8 cellular contexts compared by ENCODE assay signal in genomic region chr9:35660966-35661413, GRCh38. TPM values are rescaled to one million over a fixed set of nuclear protein-coding genes. Genes with fewer than 3 reads are reported as not detected.
A peak's percentile ranks its signal among the peaks of the same experiment; 100 is the strongest.
DNase-seq lines count a peak whose midpoint lies in the region; ATAC-seq and TF ChIP-seq lines count a peak whose summit lies in the region.

No MANE protein-coding gene starts in this region.

- peak overlapping the region; percentile 33 for H3K27ac ChIP-seq in HCT116 (ENCODE audit: low read depth, low read length)

- CTCF ChIA-PET in HCT116 (lab: Charles Lee): interaction anchor here (0.8 to 3.2 kb wide), 12 partner anchors 9 to 221 kb away, joined by 3 to 33 read pairs (median 4); partner anchors contain the start of genes CREB3, GBA2, HINT2 and RGP1
- CTCF ChIA-PET in MCF 10A (lab: Yijun Ruan, JAX): interaction anchor here (0.5 to 11.0 kb wide), 13 partner anchors 10 to 962 kb away, joined by 3 to 119 read pairs (median 5); partner anchors contain the start of genes CREB3 and TLN1

- H2AFZ ChIP-seq in HCT116 (ENCODE audit: low read depth, low read length, poor library complexity, severe bottlenecking): no peak overlapping the region

- H3K9ac ChIP-seq in HCT116 (ENCODE audit: low read length): no peak overlapping the region

- peaks cover 36% of the 10 kb centered on the region for H3K36me3 Mint-ChIP-seq in MCF 10A (ENCODE audit: insufficient read depth, unreplicated experiment)

- H3K4me1 ChIP-seq in HCT116 (ENCODE audit: control insufficient read depth in 1 of 2, insufficient read depth in 2 of 2, low read length in 2 of 2): peaks cover 22 to 62% of the 10 kb centered on the region in 2 experiments; a peak in 3 of 4 replicates

- DNase-seq in AG09319 (ENCODE audit: extremely low read depth, low read depth) (no peak), HCT116 (ENCODE audit: low read depth, low spot score) (peak; percentile 33), MCF 10A (ENCODE audit: unreplicated experiment) (peak; percentile 51), midbrain (lab: John Stamatoyannopoulos, UW) (peak; percentile 7), NCI-H1417 (lab: John Stamatoyannopoulos, UW) (no peak), RPMI8226 (no peak), glomerular visceral epithelial cell (ENCODE audit: extremely low spot score) (no peak)
- no peak for DNase-seq in activated naive CD4-positive, alpha-beta T cell (lab: John Stamatoyannopoulos, UW)

- TF ChIP-seq CTCF in AG09319 (IDR thresholded peaks at IDR 0.05; ENCODE audit: low read depth, low read length) (peak; percentile 65), HCT116 (IDR thresholded peaks at IDR 0.05 in 2 of 3, conservative IDR thresholded peaks at IDR 0.05 in 1 of 3; ENCODE audit: borderline replicate concordance in 1 of 3, insufficient read depth in 1 of 3, low read depth in 2 of 3, low read length in 2 of 3) (peak in 2 of 3 experiments; percentile 48; a peak in 4 of 6 replicates), MCF 10A (IDR thresholded peaks at IDR 0.05; ENCODE audit: unreplicated experiment) (peak; percentile 19)

- H3K27me3 ChIP-seq in HCT116 (ENCODE audit: insufficient read depth, low read length): no peaks in the 10 kb centered on the region

- no peaks in the 10 kb centered on the region for H3K9me3 Mint-ChIP-seq in MCF 10A (ENCODE audit: unreplicated experiment)

- no peak overlapping the region for H3K27ac Mint-ChIP-seq in MCF 10A (ENCODE audit: low read depth, unreplicated experiment)

- intact Hi-C loops in HCT116 (cut with micrococcal nuclease): no loop called here
- intact Hi-C loops in MCF 10A (cut with micrococcal nuclease): no loop called here

- POLR2A ChIA-PET in HCT116 (lab: Charles Lee) (interaction anchor here (1.5 to 1.6 kb wide), 2 partner anchors 57 to 71 kb away, joined by 4 to 10 read pairs; partner anchors contain the start of genes CREB3 and TLN1), MCF 10A (lab: Yijun Ruan, JAX) (interaction anchor here (0.8 to 2.6 kb wide), 7 partner anchors 15 to 71 kb away, joined by 3 to 16 read pairs (median 6); partner anchors contain the start of genes CREB3, TLN1 and TPM2)

- H3K4me3 ChIP-seq in HCT116 (replicated peaks in 1 of 2; ENCODE audit: low read depth in 1 of 2, low read length in 2 of 2): no peak overlapping the region

- no peaks in the 10 kb centered on the region for H3K9me3 ChIP-seq in HCT116 (ENCODE audit: control insufficient read depth in 1 of 2, insufficient read depth in 1 of 2, low read depth in 1 of 2, low read length in 2 of 2)

- no peak for ATAC-seq in HCT116

- RAD21 ChIA-PET in HCT116 (lab: Charles Lee; ENCODE audit: low non-redundant PET in 1 of 2, low total read pairs in 2 of 2, uncharacterized antibody in 2 of 2, unreplicated experiment in 2 of 2): interaction anchor here in 1 of 2 experiments (1.3 kb wide), 1 partner anchor 36 kb away, joined by 3 read pairs; no protein-coding TSS in a partner anchor

- no peaks in the 10 kb centered on the region for H4K20me1 ChIP-seq in HCT116 (ENCODE audit: insufficient read depth)

- 0 out of 2 replicates have a peak overlapping the region, but pooled peaks have one; percentile 2 for H3K4me2 ChIP-seq in HCT116 (ENCODE audit: low read length)

- H3K27me3 Mint-ChIP-seq in MCF 10A (ENCODE audit: insufficient read depth, unreplicated experiment): no peaks in the 10 kb centered on the region

- peaks cover 6 to 27% of the 10 kb centered on the region in 2 experiments; a peak in 3 of 4 replicates for H3K36me3 ChIP-seq in HCT116 (ENCODE audit: control insufficient read depth in 1 of 2, insufficient read depth in 2 of 2, low read length in 2 of 2)

- peaks cover 25% of the 10 kb centered on the region for H3K4me1 Mint-ChIP-seq in MCF 10A (ENCODE audit: insufficient read depth, unreplicated experiment)

- H3K9me2 ChIP-seq in HCT116 (ENCODE audit: insufficient read depth): no peaks in the 10 kb centered on the region

- no TSS peak for BruUV-seq in HCT116 (replicated peaks; lab: Mats Ljungman, UMichigan)
- BruUV-seq in MCF 10A (replicated peaks; lab: Mats Ljungman, UMichigan): no TSS peak

- H3K4me3 Mint-ChIP-seq in MCF 10A (ENCODE audit: unreplicated experiment): no peak overlapping the region

- TF ChIP-seq RAD21 in HCT116 (IDR thresholded peaks at IDR 0.05; ENCODE audit: low read depth): no peak

- TF ChIP-seq POLR2A in HCT116 (IDR thresholded peaks at IDR 0.05; ENCODE audit: borderline replicate concordance, extremely low read depth, insufficient read depth, insufficient read length): no peak

- H3K79me2 ChIP-seq in HCT116 (ENCODE audit: insufficient read depth, low read length): peaks cover 28% of the 10 kb centered on the region; the same call in 1 of the 2 replicates

TF ChIP-seq in HCT116, 20 proteins besides CTCF, POLR2A, EP300 and RAD21:
- TF ChIP-seq SRF (IDR thresholded peaks at IDR 0.05; ENCODE audit: low read depth) (no peak), CBX3 (IDR thresholded peaks at IDR 0.05; ENCODE audit: low read depth) (no peak), POLR2AphosphoS5 (IDR thresholded peaks at IDR 0.05; ENCODE audit: low read depth, low read length) (no peak), SIN3A (IDR thresholded peaks at IDR 0.05; ENCODE audit: low read depth) (no peak), ZNF274 (IDR thresholded peaks at IDR 0.05; ENCODE audit: low read depth, low read length) (no peak)

RNA-seq across cellular contexts. Expression of gene CCDC107, which starts 2.9 kb away (rescaled TPM):
- 11.1 TPM for total RNA-seq in HCT116 (2021; ENCODE audit: unreplicated experiment)
- 10.3 and 11.1 TPM in 2 replicates for polyA plus RNA-seq in HCT116 (2012)
- 10.6 and 12.5 TPM in 2 replicates for total RNA-seq in MCF 10A (2022)

RNA-seq across cellular contexts. Expression of gene RMRP, which starts 3.2 kb away (rescaled TPM):
- total RNA-seq in HCT116 (2021; ENCODE audit: unreplicated experiment) (30,969 TPM), MCF 10A (2022) (13,245 and 17,503 TPM in 2 replicates)
- 23.0 and 89.1 TPM in 2 replicates for polyA plus RNA-seq in HCT116 (2012)

RNA-seq across cellular contexts. Expression of gene ARHGEF39, which starts 4.0 kb away (rescaled TPM):
- total RNA-seq in HCT116 (2021; ENCODE audit: unreplicated experiment) (29.8 TPM), MCF 10A (2022) (2.9 and 5.1 TPM in 2 replicates)
- polyA plus RNA-seq in HCT116 (2012): 18.1 and 23.4 TPM in 2 replicates

RNA-seq across cellular contexts. Expression of gene SIT1, which starts 10.3 kb away (rescaled TPM):
- total RNA-seq in HCT116 (2021; ENCODE audit: unreplicated experiment) (not detected), MCF 10A (2022) (not detected in 2 replicates)
- not detected in 2 replicates for polyA plus RNA-seq in HCT116 (2012)

RNA-seq across cellular contexts. Expression of gene CA9, which starts 12.7 kb away (rescaled TPM):
- 8.5 TPM for total RNA-seq in HCT116 (2021; ENCODE audit: unreplicated experiment)
- polyA plus RNA-seq in HCT116 (2012): 27.6 and 29.4 TPM in 2 replicates
- total RNA-seq in MCF 10A (2022): not detected in 2 replicates

Comparison
In these comparisons a context has a peak if more than half of its experiments do, and no peak if none do; other contexts are left out.
1. DNase-seq: peak in HCT116 (single experiment), MCF 10A (single experiment) and midbrain (single experiment); none in AG09319 (single experiment), NCI-H1417 (0 of 3), RPMI8226 (single experiment), glomerular visceral epithelial cell (single experiment) and activated naive CD4-positive, alpha-beta T cell (0 of 4).
2. Peak in every context shown above with its lines, with median percentiles within 50 percentile points of each other: CTCF ChIP-seq.